ENCODE assay signal across 8 cellular contexts in genomic region chr22:37639070-37639760, GRCh38. TPM values are rescaled to one million over a fixed set of nuclear protein-coding genes. Genes with fewer than 3 reads are reported as not detected.
DNase-seq lines count a peak whose midpoint lies in the region; ATAC-seq and TF ChIP-seq lines count a peak whose summit lies in the region.

Gene SH3BP1 (plus strand): TSS chr22:37639669. CDS start chr22:37639788, 119 bp downstream.

- TF ChIP-seq CTCF in RWPE2 (IDR thresholded peaks at IDR 0.05; ENCODE audit: poor library complexity, severe bottlenecking) (no peak), hepatocyte (IDR thresholded peaks at IDR 0.05; ENCODE audit: poor library complexity) (no peak)

- peak within 1 kb of the TSS; percentile 100 for H3K4me3 Mint-ChIP-seq in activated naive CD8-positive, alpha-beta T cell treated with anti-CD3 and anti-CD28 coated beads, Interleukin-2, amount 10 ng/mL, durations not matched to agents 7 days and 5 days

- peaks cover 31% of the 10 kb centered on the region for H3K36me3 ChIP-seq in RWPE2 (ENCODE audit: low read depth)
- H3K36me3 ChIP-seq in hepatocyte (replicated peaks; ENCODE audit: insufficient read depth, low read depth), result no peaks in the 10 kb centered on the region

- H3K4me1 Mint-ChIP-seq in activated naive CD8-positive, alpha-beta T cell treated with anti-CD3 and anti-CD28 coated beads, Interleukin-2, amount 10 ng/mL, durations not matched to agents 7 days and 5 days, result peaks cover 59% of the 10 kb centered on the region

- peak within 1 kb of the TSS; percentile 42 for H3K4me3 ChIP-seq in RWPE2 (ENCODE audit: severe bottlenecking)
- H3K4me3 ChIP-seq in hepatocyte, result peak within 1 kb of the TSS; percentile 96
- H3K4me3 ChIP-seq in skin epidermis, result peak within 1 kb of the TSS; percentile 47 to 85 (median 74)

- H2AFZ ChIP-seq in hepatocyte, result peak within 1 kb of the TSS; percentile 86

- no peaks in the 10 kb centered on the region for H3K9me2 ChIP-seq in hepatocyte (replicated peaks; ENCODE audit: insufficient read depth)

- H3K9me3 Mint-ChIP-seq in activated naive CD8-positive, alpha-beta T cell treated with anti-CD3 and anti-CD28 coated beads, Interleukin-2, amount 10 ng/mL, durations not matched to agents 7 days and 5 days, result no peaks in the 10 kb centered on the region

- H3K4me2 ChIP-seq in hepatocyte, result peak within 1 kb of the TSS; percentile 99

- peak within 1 kb of the TSS; percentile 79 for H3K27ac ChIP-seq in RWPE2 (ENCODE audit: poor library complexity, severe bottlenecking)
- H3K27ac ChIP-seq in hepatocyte, result peak within 1 kb of the TSS; percentile 95
- peak within 1 kb of the TSS; percentile 67 to 100 (median 88) for H3K27ac ChIP-seq in skin epidermis

- H3K79me2 ChIP-seq in hepatocyte, result peaks cover 41% of the 10 kb centered on the region

- 26% methylated on average over 14 of the region's 57 CpGs for WGBS in hepatocyte (ENCODE audit: low lambda C conversion rate, missing lambda C conversion rate)

- POLR2A ChIA-PET in activated naive CD8-positive, alpha-beta T cell treated with anti-CD3 and anti-CD28 coated beads, Interleukin-2, amount 10 ng/mL, durations not matched to agents 7 days and 5 days (lab: Charles Lee), result interaction anchor here (0.6 to 5.8 kb wide), 5 partner anchors 12 to 1266 kb away, joined by 3 to 51 read pairs (median 16); partner anchors contain the start of genes GGA1, LGALS1 and PDXP

- peak; percentile 77 for DNase-seq in Right ventricle myocardium inferior (ENCODE audit: missing footprints)
- no peak for DNase-seq in cardiac septum (ENCODE audit: low spot score)
- DNase-seq in RWPE2 (ENCODE audit: low spot score), result peak; percentile 68
- DNase-seq in activated naive CD8-positive, alpha-beta T cell treated with anti-CD3 and anti-CD28 coated beads, Interleukin-2, amount 10 ng/mL, durations not matched to agents 7 days and 5 days, result peak; percentile 84
- DNase-seq in hepatocyte (ENCODE audit: low spot score), result peak; percentile 81

- ATAC-seq in Right ventricle myocardium inferior (peak; percentile 35), RWPE2 (ENCODE audit: low read depth) (peak; percentile 38), HG02763 (IDR thresholded peaks at IDR 0.05; ENCODE audit: unreplicated experiment) (no peak), HG02623 (IDR thresholded peaks at IDR 0.05; ENCODE audit: unreplicated experiment) (no peak)
- ATAC-seq in activated naive CD8-positive, alpha-beta T cell treated with anti-CD3 and anti-CD28 coated beads, Interleukin-2, amount 10 ng/mL, durations not matched to agents 7 days and 5 days (ENCODE audit: low read depth), result peak; percentile 51

- no peaks in the 10 kb centered on the region for H3K9me3 ChIP-seq in RWPE2 (ENCODE audit: severe bottlenecking)
- no peaks in the 10 kb centered on the region for H3K9me3 ChIP-seq in hepatocyte (ENCODE audit: low read depth)

- no peaks in the 10 kb centered on the region for H4K20me1 ChIP-seq in hepatocyte (ENCODE audit: insufficient read depth, poor library complexity, severe bottlenecking)

- H3K27me3 Mint-ChIP-seq in activated naive CD8-positive, alpha-beta T cell treated with anti-CD3 and anti-CD28 coated beads, Interleukin-2, amount 10 ng/mL, durations not matched to agents 7 days and 5 days, result no peaks in the 10 kb centered on the region

- no peaks in the 10 kb centered on the region for H3K27me3 ChIP-seq in RWPE2 (ENCODE audit: insufficient read depth, poor library complexity, severe bottlenecking)
- H3K27me3 ChIP-seq in hepatocyte, result no peaks in the 10 kb centered on the region

- H3K36me3 Mint-ChIP-seq in activated naive CD8-positive, alpha-beta T cell treated with anti-CD3 and anti-CD28 coated beads, Interleukin-2, amount 10 ng/mL, durations not matched to agents 7 days and 5 days, result peaks cover 18% of the 10 kb centered on the region

- peak within 1 kb of the TSS; percentile 100 for H3K27ac Mint-ChIP-seq in activated naive CD8-positive, alpha-beta T cell treated with anti-CD3 and anti-CD28 coated beads, Interleukin-2, amount 10 ng/mL, durations not matched to agents 7 days and 5 days

- H3K4me1 ChIP-seq in RWPE2 (ENCODE audit: insufficient read depth, poor library complexity, severe bottlenecking) (peaks cover 8% of the 10 kb centered on the region), hepatocyte (ENCODE audit: insufficient read depth) (peaks cover 70% of the 10 kb centered on the region)

- intact Hi-C loops in Right ventricle myocardium inferior (cut with DNase I) (no loop called here), cardiac septum (cut with DNase I) (no loop called here)

RNA-seq across cellular contexts. Expression of gene SH3BP1, which starts in this region (rescaled TPM):
- total RNA-seq in Right ventricle myocardium inferior (1.5 TPM), cardiac septum (2.3 TPM), hepatocyte (6.4 and 14.0 TPM in 2 replicates)
- total RNA-seq in activated naive CD8-positive, alpha-beta T cell treated with anti-CD3 and anti-CD28 coated beads, Interleukin-2, amount 10 ng/mL, durations not matched to agents 7 days and 5 days, result 100 to 1,000 TPM; 157 to 169 TPM
- 12.3 and 21.6 TPM in 2 replicates for polyA plus RNA-seq in hepatocyte

Comparison
In these comparisons a context has a peak if more than half of its experiments do, and no peak if none do; other contexts are left out.
1. RNA of gene SH3BP1 (total RNA-seq): 157 to 169 TPM in activated naive CD8-positive, alpha-beta T cell treated with anti-CD3 and anti-CD28 coated beads, Interleukin-2, amount 10 ng/mL, durations not matched to agents 7 days and 5 days; 6.4 to 14.0 TPM in hepatocyte, 2.3 TPM in cardiac septum (single experiment) and 1.5 TPM in Right ventricle myocardium inferior (single experiment); every median in the first group is over 10 times any median in the second.
2. ATAC-seq: peak in Right ventricle myocardium inferior (single experiment), RWPE2 (single experiment) and activated naive CD8-positive, alpha-beta T cell treated with anti-CD3 and anti-CD28 coated beads, Interleukin-2, amount 10 ng/mL, durations not matched to agents 7 days and 5 days (single experiment); none in HG02763 (single experiment) and HG02623 (single experiment).
3. H3K4me3 ChIP-seq: peak in every context shown above with its lines; median percentile 96 in hepatocyte; 74 in skin epidermis; 42 in RWPE2.
4. Peak in every context shown above with its lines, with median percentiles within 50 percentile points of each other: H3K27ac ChIP-seq.